11 cellular contexts compared by ENCODE assay signal in the genomic region with DNA sequence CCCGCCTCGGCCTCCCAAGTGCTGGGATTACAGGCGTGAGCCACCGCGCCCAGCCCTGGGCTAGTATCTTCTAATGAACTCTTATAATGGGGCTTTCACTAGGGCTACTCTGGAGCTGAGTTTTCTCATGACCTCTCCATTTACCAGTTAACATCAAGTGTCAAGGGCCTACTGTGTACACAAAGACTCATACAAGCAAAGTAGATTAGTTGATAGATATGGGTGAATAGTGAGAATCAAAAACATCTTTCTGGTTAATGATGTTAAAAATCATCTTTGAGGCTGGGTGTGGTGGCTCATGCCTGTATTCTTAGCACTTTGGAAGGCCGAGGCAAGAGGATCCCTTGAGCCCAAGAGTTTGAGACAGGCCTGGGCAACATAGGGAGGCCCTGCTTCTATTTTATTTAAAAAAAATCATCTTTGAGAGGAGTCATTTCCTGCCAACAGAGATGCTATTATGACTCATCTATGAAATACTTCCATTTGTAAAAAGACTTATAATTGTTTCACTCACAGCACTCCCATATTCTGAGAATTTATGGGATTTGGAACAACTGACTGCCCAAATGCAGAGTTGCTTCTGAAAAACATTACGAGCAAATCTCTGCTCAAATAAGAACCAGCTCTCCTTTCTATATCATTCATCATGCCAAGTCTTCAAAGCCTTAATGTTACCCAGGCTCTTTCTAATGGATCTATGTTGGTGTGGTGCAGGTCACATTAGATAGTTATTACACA. TPM values are rescaled to one million over a fixed set of nuclear protein-coding genes. Genes with fewer than 3 reads are reported as not detected.
DNase-seq lines count a peak whose midpoint lies in the region; ATAC-seq and TF ChIP-seq lines count a peak whose summit lies in the region.
"Had no signal": no experiment of that assay in that cellular context is flagged by ENCODE, and none has a peak within 500 bp of the region (broad histone marks: within the 10 kb centered on the region; RNA-seq: fewer than 3 reads in every experiment).

No MANE protein-coding gene starts in this region.

- no peaks in the 10 kb centered on the region for H3K4me1 ChIP-seq in psoas muscle

- H3K36me3 ChIP-seq in BJ (ENCODE audit: control insufficient read depth, insufficient read depth, low read length), result no peaks in the 10 kb centered on the region
- no peaks in the 10 kb centered on the region for H3K36me3 ChIP-seq in psoas muscle (ENCODE audit: insufficient read depth in 1 of 2, low read depth in 1 of 2)

- CTCF ChIA-PET in BJ (lab: Yijun Ruan, JAX), result interaction anchor here (1.1 to 1.8 kb wide), 4 partner anchors 11 to 304 kb away, joined by 3 to 5 read pairs (median 3); no protein-coding TSS in a partner anchor

- TF ChIP-seq CTCF in BJ (IDR thresholded peaks at IDR 0.05; ENCODE audit: insufficient read depth, low read depth, low read length) (no peak), cardiac fibroblast (IDR thresholded peaks at IDR 0.05; ENCODE audit: low read depth, low read length) (no peak), psoas muscle (IDR thresholded peaks at IDR 0.05) (no peak)

- POLR2A ChIA-PET in BJ (lab: Charles Lee), result no interaction called here

- H3K27me3 ChIP-seq in BJ (ENCODE audit: control insufficient read depth, insufficient read depth, low read length), result no peaks in the 10 kb centered on the region
- H3K27me3 ChIP-seq in psoas muscle (ENCODE audit: insufficient read depth in 3 of 3, low read length in 2 of 3), result no peaks in the 10 kb centered on the region

- intact Hi-C loops in psoas muscle (cut with DNase I), result no loop called here

- 90 to 92% (median 90%) methylated on average over 7 of the region's 7 CpGs for WGBS in psoas muscle, 3 donors

- H3K27ac ChIP-seq in psoas muscle, result no peak overlapping the region

- DNase-seq in BJ (ENCODE audit: low read depth) (peak; percentile 82), LHCN-M2 (ENCODE audit: low read depth) (peak; percentile 84), cardiac fibroblast (ENCODE audit: low read depth in 2 of 2) (peak; percentile 78 to 85), myocyte (ENCODE audit: low read depth) (peak; percentile 45), NCI-H345 (lab: John Stamatoyannopoulos, UW) (no peak), NCI-H748 (lab: John Stamatoyannopoulos, UW; ENCODE audit: unreplicated experiment) (no peak), psoas muscle (no peak)
- DNase-seq: activated T-cell treated with anti-CD3 and anti-CD28 coated beads, Interleukin-2, amount 50 U/mL, for 1 hour; trophoblast cell had no signal

- ATAC-seq in HG03571 (IDR thresholded peaks at IDR 0.05; ENCODE audit: unreplicated experiment), result no peak
- no peak for ATAC-seq in psoas muscle

- H3K4me3 ChIP-seq in BJ (ENCODE audit: low read depth, low read length), result no peak overlapping the region
- H3K4me3 ChIP-seq in cardiac fibroblast (replicated peaks in 1 of 2; ENCODE audit: low read depth in 2 of 2, low read length in 2 of 2), result no peak overlapping the region
- H3K4me3 ChIP-seq in psoas muscle, result no peak overlapping the region

- H3K9me3 ChIP-seq in psoas muscle, result peaks cover 4% of the 10 kb centered on the region

RNA-seq across cellular contexts. Expression of gene GDPD4, which starts 57.0 kb away (rescaled TPM):
- not detected in 2 replicates for polyA plus RNA-seq in BJ (2011; rRNA removed)
- 0.46 TPM in 1 of 2 replicates, not detected in the other for polyA minus RNA-seq in BJ (2011; rRNA and poly(A)+ RNA removed)
- total RNA-seq in LHCN-M2 (2014; rRNA removed), result not detected in 2 replicates
- not detected for polyA plus RNA-seq in LHCN-M2 (2012)
- not detected in 2 replicates for total RNA-seq in myocyte
- polyA plus RNA-seq in myocyte (2012), result not detected
- total RNA-seq in psoas muscle, result not detected
- not detected for polyA plus RNA-seq in psoas muscle
- total RNA-seq: mesenteric fat pad had no signal

Comparison
In these comparisons a context has a peak if more than half of its experiments do, and no peak if none do; other contexts are left out.
1. DNase-seq: peak in BJ (single experiment), LHCN-M2 (single experiment), cardiac fibroblast (2 of 2) and myocyte (single experiment); none in NCI-H345 (single experiment), NCI-H748 (single experiment) and psoas muscle (0 of 2).